13 cellular contexts compared by ENCODE assay signal in the genomic region with DNA sequence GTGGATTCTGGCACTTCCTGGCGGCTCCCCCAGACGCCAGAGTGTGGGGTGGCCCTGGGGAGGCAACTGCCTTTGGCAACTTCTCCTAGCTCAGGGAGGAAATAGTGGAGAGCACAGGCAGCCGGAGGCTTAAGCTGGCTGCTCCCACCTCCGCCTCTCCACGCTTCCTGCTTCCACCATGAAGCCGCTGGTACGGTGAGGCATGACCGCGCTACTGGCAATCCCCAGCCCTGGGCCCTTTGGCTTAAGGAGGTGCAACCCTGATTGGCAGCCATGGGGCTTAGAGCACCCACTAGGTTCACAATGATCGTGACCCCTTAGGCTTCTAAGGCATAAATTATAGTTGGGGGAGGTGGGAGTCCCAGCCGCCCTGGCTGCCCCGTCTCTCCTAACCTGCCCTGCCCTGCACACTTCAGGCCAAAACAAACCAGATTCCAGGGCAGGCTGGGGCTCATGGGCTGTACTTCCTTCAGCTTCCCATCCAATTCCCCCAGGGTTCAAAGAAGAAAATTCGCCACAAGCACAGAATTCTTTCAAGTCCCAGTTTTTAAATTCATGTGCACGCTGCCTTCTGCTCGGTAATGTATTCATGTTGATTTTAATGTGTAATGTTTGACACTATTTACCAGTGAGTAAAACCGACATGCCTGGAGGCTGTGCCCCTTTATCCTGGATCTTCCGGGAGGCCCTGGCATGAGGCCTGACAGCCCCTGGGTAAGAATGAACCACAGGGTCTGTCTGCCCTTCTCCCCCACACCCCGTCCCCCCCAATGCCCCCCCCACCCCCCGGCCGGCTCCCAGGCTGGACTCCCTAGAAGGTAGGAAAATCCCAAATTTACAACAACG.
DNase-seq lines count a peak whose midpoint lies in the region; ATAC-seq, FAIRE-seq and TF ChIP-seq lines count a peak whose summit lies in the region.
"Had no signal": no experiment of that assay in that cellular context is flagged by ENCODE, and none has a peak within 500 bp of the region (broad histone marks: within the 10 kb centered on the region; RNA-seq: fewer than 3 reads in every experiment).

No MANE protein-coding gene starts in this region.

- CTCF ChIA-PET in HepG2 (lab: Yijun Ruan, JAX; ENCODE audit: low intra/inter-chr PET ratio, low total read pairs) = no interaction called here

- WGBS in HepG2 (ENCODE audit: low lambda C conversion rate) = 33% methylated on average over 10 of the region's 21 CpGs

- H4K20me1 ChIP-seq in HepG2 (ENCODE audit: insufficient read depth, low read length) = no peaks in the 10 kb centered on the region

- no TSS peak for BruUV-seq in HepG2 (replicated peaks; lab: Mats Ljungman, UMichigan)

- intact Hi-C loops in HepG2 (cut with micrococcal nuclease; ENCODE audit: unreplicated experiment) = no loop called here

- no peak for ATAC-seq in HepG2
- ATAC-seq in thoracic aorta (ENCODE audit: insufficient number of reproducible peaks, low FRiP score, low read depth) = no peak
- ATAC-seq in HG03432 (IDR thresholded peaks at IDR 0.05; ENCODE audit: unreplicated experiment) = no peak
- ATAC-seq: activated naive CD8-positive, alpha-beta T cell treated with anti-CD3 and anti-CD28 coated beads, Interleukin-2, amount 50 U/mL, for 24 hours; PC-3 had no signal

- H3K4me1 ChIP-seq in HepG2 (ENCODE audit: insufficient read depth, low read length) (peaks cover 20% of the 10 kb centered on the region), thoracic aorta (ENCODE audit: control insufficient read depth in 1 of 2, low read depth in 2 of 2) (no peaks in the 10 kb centered on the region)

- H3K79me2 ChIP-seq in HepG2 (ENCODE audit: insufficient read depth, low read length) = no peaks in the 10 kb centered on the region

- peak; percentile 99 for DNase-seq in NB4 (ENCODE audit: low read depth)
- DNase-seq in choroid plexus epithelial cell (ENCODE audit: low read depth) = peak; percentile 26
- DNase-seq in HepG2 (ENCODE audit: low spot score) = no peak
- no peak for DNase-seq in thoracic aorta (ENCODE audit: low spot score)
- no peak for DNase-seq in NCI-H2196 treated with DMSO at 0.1 percent for 48 hours (lab: John Stamatoyannopoulos, UW; ENCODE audit: unreplicated experiment)
- no peak for DNase-seq in NCI-H1105 treated with DMSO at 0.1 percent for 48 hours (lab: John Stamatoyannopoulos, UW)
- DNase-seq: activated CD4-positive, alpha-beta T cell treated with anti-CD3 and anti-CD28 coated beads, Interleukin-2, amount 10 ng/mL, durations not matched to agents 7 days and 5 days; activated naive CD8-positive, alpha-beta T cell treated with anti-CD3 and anti-CD28 coated beads, Interleukin-2, amount 50 U/mL, for 24 hours; erythroblast; GDM1; IMR-90; PC-3 had no signal

- POLR2A ChIA-PET in HepG2 (lab: Yijun Ruan, JAX) = no interaction called here

- peak overlapping the region; percentile 51; the same call in 1 of the 2 replicates for H3K4me2 ChIP-seq in HepG2 (ENCODE audit: low read depth, low read length)

- no peak for TF ChIP-seq EP300 in HepG2 (IDR thresholded peaks at IDR 0.05; ENCODE audit: low read depth in 2 of 2, low read length in 2 of 2)
- TF ChIP-seq EP300 in HepG2 (CRISPR knock-in tag; IDR thresholded peaks at IDR 0.05; ENCODE audit: borderline replicate concordance) = no peak

- H3K27me3 ChIP-seq in HepG2 (ENCODE audit: control insufficient read depth in 1 of 2, insufficient read depth in 2 of 2, low read length in 2 of 2) = peaks cover 0 to 44% of the 10 kb centered on the region in 2 experiments; a peak in 3 of 5 replicates
- no peaks in the 10 kb centered on the region for H3K27me3 ChIP-seq in thoracic aorta (replicated peaks; ENCODE audit: insufficient read depth)

- H3K9me3 ChIP-seq in HepG2 (ENCODE audit: low read length) (no peaks in the 10 kb centered on the region), thoracic aorta (no peaks in the 10 kb centered on the region)

- no peak overlapping the region for H2AFZ ChIP-seq in HepG2 (ENCODE audit: low read length)

- no peak overlapping the region for H3K9ac ChIP-seq in HepG2 (ENCODE audit: insufficient read depth, low read depth, low read length)

- FAIRE-seq in HepG2 (lab: Jason Lieb, UNC) = no peak

- in situ Hi-C loops in HepG2 (cut with HindIII; ENCODE audit: extremely low pct_ligation_motif_present, low pct_unique_long_range_greater_than_20kb) = no loop called here

- H3K36me3 ChIP-seq in HepG2 (replicated peaks in 1 of 2; ENCODE audit: control insufficient read depth in 1 of 2, insufficient read depth in 2 of 2, low read length in 2 of 2) = no peaks in the 10 kb centered on the region
- no peaks in the 10 kb centered on the region for H3K36me3 ChIP-seq in thoracic aorta

- TF ChIP-seq POLR2A in NB4 (IDR thresholded peaks at IDR 0.05; ENCODE audit: extremely low read depth, insufficient read length) = peak; percentile 94
- TF ChIP-seq POLR2A in HepG2 (IDR thresholded peaks at IDR 0.05; ENCODE audit: insufficient read depth in 1 of 2, low read depth in 2 of 2, low read length in 2 of 2) = no peak

- TF ChIP-seq RAD21 in HepG2 (CRISPR knock-in tag; IDR thresholded peaks at IDR 0.05) = no peak

- H3K27ac ChIP-seq in HepG2 (ENCODE audit: extremely low read length, insufficient read depth, low read length) (no peak overlapping the region), thoracic aorta (no peak overlapping the region)

- H3K4me3 ChIP-seq in NB4 (ENCODE audit: low read depth, low read length) (peak overlapping the region; percentile 85), choroid plexus epithelial cell (ENCODE audit: low read depth, low read length) (no peak overlapping the region), HepG2 (replicated peaks in 1 of 3; ENCODE audit: insufficient read depth in 1 of 3, low read depth in 2 of 3, low read length in 3 of 3) (no peak overlapping the region), thoracic aorta (peak overlapping the region; percentile 62)

- TF ChIP-seq CTCF in NB4 (IDR thresholded peaks at IDR 0.05; ENCODE audit: low read depth, low read length) (no peak), choroid plexus epithelial cell (conservative IDR thresholded peaks at IDR 0.05; ENCODE audit: low read depth, low read length) (no peak), HepG2 (CRISPR knock-in tag; IDR thresholded peaks at IDR 0.05) (no peak), thoracic aorta (IDR thresholded peaks at IDR 0.05) (no peak)

TF ChIP-seq in HepG2, 621 proteins besides CTCF, POLR2A, EP300 and RAD21:
- TF ChIP-seq SKI (IDR thresholded peaks at IDR 0.05; ENCODE audit: partially characterized antibody) (no peak), HNF4A (CRISPR knock-in tag; IDR thresholded peaks at IDR 0.05) (no peak), ZNF703 (CRISPR knock-in tag; IDR thresholded peaks at IDR 0.05; ENCODE audit: borderline replicate concordance) (no peak)
TF ChIP-seq in HepG2: peak in this region for 0.

Comparison
In these comparisons a context has a peak if more than half of its experiments do, and no peak if none do; other contexts are left out.
1. DNase-seq: peak in NB4 (single experiment) and choroid plexus epithelial cell (single experiment); none in HepG2 (single experiment), thoracic aorta (single experiment), NCI-H2196 treated with DMSO at 0.1 percent for 48 hours (single experiment) and NCI-H1105 treated with DMSO at 0.1 percent for 48 hours (single experiment).
2. H3K4me3 ChIP-seq: peak in NB4 (single experiment) and thoracic aorta (single experiment); none in choroid plexus epithelial cell (single experiment) and HepG2 (0 of 3).